In the genomic region with DNA sequence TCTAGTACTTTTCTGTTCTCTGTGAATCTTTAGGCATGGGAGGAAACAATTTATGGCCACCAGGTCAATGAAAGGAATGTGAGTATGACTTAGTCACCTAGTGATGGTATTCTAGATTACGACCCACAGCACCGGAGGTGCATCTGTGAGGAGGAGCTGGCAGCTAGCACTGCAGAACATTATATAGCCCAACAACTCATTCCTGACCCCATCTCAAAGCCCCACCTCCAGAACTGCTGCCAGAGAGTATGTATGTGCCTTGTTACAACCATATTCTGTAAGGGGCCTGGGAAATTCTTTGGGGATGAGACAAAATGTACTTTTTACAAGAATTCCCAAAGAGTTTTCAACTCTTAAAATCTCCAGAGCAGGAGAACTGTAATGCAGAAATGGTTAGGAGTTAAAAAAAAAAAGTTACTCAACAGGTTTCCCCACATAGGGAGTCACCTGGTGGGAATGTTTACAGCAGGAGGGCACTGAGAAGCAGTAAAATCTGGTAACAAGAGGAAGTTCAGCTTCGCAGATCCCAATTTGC, we compare ENCODE assay signal across 1 cellular context.
A peak's percentile ranks its signal among the peaks of the same experiment; 100 is the strongest.
TF ChIP-seq lines count a peak whose summit lies in the region.

No MANE protein-coding gene starts in this region.

TF ChIP-seq in HCT116, 20 proteins besides CTCF, POLR2A, EP300 and RAD21 (continued from another document):
- TF ChIP-seq, protein P1, sequence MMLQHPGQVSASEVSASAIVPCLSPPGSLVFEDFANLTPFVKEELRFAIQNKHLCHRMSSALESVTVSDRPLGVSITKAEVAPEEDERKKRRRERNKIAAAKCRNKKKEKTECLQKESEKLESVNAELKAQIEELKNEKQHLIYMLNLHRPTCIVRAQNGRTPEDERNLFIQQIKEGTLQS (IDR thresholded peaks at IDR 0.05): no peak
- no peak for TF ChIP-seq YY1 (IDR thresholded peaks at IDR 0.05; ENCODE audit: extremely low read depth, insufficient replicate concordance, low read depth, low read length)
- TF ChIP-seq JUND (IDR thresholded peaks at IDR 0.05): peak; percentile 65
- TF ChIP-seq ZFX (IDR thresholded peaks at IDR 0.05): no peak
- TF ChIP-seq SIN3A (IDR thresholded peaks at IDR 0.05; ENCODE audit: low read depth): 0 out of 2 replicates have a peak, but pooled peaks have one; percentile 46
TF ChIP-seq in HCT116: peak in this region for 8.
